ENCODE assay signal across 17 cellular contexts in the genomic region with DNA sequence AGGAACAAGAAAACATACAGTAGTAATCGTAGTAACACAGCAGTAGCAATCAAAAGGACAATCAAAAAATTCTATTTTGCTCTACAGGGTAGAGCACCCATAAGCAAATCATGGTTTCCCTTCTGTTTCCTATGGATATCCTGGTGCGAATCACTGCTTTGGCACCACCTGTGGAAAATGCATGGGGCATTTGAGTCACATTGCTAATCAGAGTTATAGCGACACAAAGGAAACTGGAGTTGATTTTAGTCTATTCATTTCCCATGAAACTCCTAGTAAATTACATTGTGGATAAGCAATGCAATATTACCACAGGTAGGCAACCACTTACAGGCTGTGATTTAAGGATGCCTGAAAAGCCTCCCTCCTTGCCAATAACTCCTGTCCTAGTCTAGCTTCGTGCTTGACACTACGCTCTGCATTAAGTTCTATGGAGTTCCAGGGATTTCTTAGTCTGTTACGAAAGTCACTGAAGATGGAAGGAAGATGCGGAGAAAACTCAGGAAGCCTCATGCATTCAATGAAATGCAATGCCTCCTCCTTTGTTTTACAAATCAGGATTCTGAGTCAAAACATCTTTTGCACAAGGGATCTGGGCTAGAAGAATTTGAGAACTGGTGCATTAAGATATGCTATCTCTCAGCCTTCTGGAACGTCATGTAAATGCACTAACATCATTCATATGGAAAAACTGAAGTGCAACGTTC.
DNase-seq lines count a peak whose midpoint lies in the region; ATAC-seq, FAIRE-seq and TF ChIP-seq lines count a peak whose summit lies in the region.
"Had no signal": no experiment of that assay in that cellular context is flagged by ENCODE, and none has a peak within 500 bp of the region (broad histone marks: within the 10 kb centered on the region; RNA-seq: fewer than 3 reads in every experiment).

No MANE protein-coding gene starts in this region.

- TF ChIP-seq CTCF in K562 (IDR thresholded peaks at IDR 0.05 in 2 of 3, conservative IDR thresholded peaks at IDR 0.05 in 1 of 3; ENCODE audit: insufficient read depth in 2 of 3, low read depth in 1 of 3, low read length in 3 of 3): no peak

- no peak for FAIRE-seq in K562 (lab: Jason Lieb, UNC)
- no peak for FAIRE-seq in H54 (lab: Jason Lieb, UNC)

- no peaks in the 10 kb centered on the region for H3K9me3 ChIP-seq in K562 (replicated peaks; ENCODE audit: control insufficient read depth, insufficient read depth, low read depth, low read length)
- H3K9me3 ChIP-seq in iPS-15b (ENCODE audit: control insufficient read depth, insufficient read depth, low read length): no peaks in the 10 kb centered on the region
- H3K9me3 ChIP-seq: Peyer's patch had no signal

- DNase-seq in left cardiac atrium (peak; percentile 43), Right ventricle myocardium superior (no peak), K562 (ENCODE audit: extremely low read depth in 1 of 4, low spot score in 3 of 4) (no peak), OCI-M2 (lab: John Stamatoyannopoulos, UW; ENCODE audit: unreplicated experiment) (no peak), sciatic nerve (ENCODE audit: low spot score) (no peak), H54 (ENCODE audit: insufficient read length, low spot score) (no peak)
- DNase-seq: HCEC 1CT, KBM-7, NCI-H1048, NCI-H187, NCI-H2171, NCI-H510A, NCI-H82, Peyer's patch, SHP77 had no signal

- no peak overlapping the region for H2AFZ ChIP-seq in K562 (ENCODE audit: low read depth, low read length)

- no peak for TF ChIP-seq EP300 in K562 (IDR thresholded peaks at IDR 0.05; ENCODE audit: low read length)

- CTCF ChIA-PET in K562 (lab: Yijun Ruan, JAX; ENCODE audit: low intra/inter-chr PET ratio): no interaction called here

- ATAC-seq in left cardiac atrium (no peak), Right ventricle myocardium superior (ENCODE audit: poor library complexity) (no peak), K562 (no peak), GM21515 (IDR thresholded peaks at IDR 0.05; ENCODE audit: unreplicated experiment) (no peak), sciatic nerve (no peak)

- H3K9me1 ChIP-seq in K562 (ENCODE audit: control insufficient read depth, insufficient read depth, low read length): no peaks in the 10 kb centered on the region

- WGBS in K562 (ENCODE audit: insufficient coverage, low coverage, missing lambda C conversion rate): 1% methylated on average over 9 of the region's 9 CpGs

- no peaks in the 10 kb centered on the region for H3K36me3 ChIP-seq in K562 (ENCODE audit: control insufficient read depth, insufficient read depth, low read length)
- no peaks in the 10 kb centered on the region for H3K36me3 ChIP-seq in iPS-15b (ENCODE audit: control insufficient read depth, insufficient read depth, low read length)
- H3K36me3 ChIP-seq: Peyer's patch had no signal

- POLR2A ChIA-PET in K562 (lab: Yijun Ruan, JAX): interaction anchor here (0.6 to 1.5 kb wide), 4 partner anchors 10 to 437 kb away, joined by 3 to 6 read pairs (median 3); no protein-coding TSS in a partner anchor

- intact Hi-C loops in left cardiac atrium (cut with DNase I): loop anchor here (5.0 kb wide), 2 partner anchors 239 to 344 kb away; partner anchors contain the start of gene CREB3L2 (in 1 of the 2)
- intact Hi-C loops in Right ventricle myocardium superior (cut with DNase I): loop anchor here (5.0 kb wide), 1 partner anchor 349 kb away; no protein-coding TSS in a partner anchor
- intact Hi-C loops in K562 (cut with micrococcal nuclease): no loop called here
- intact Hi-C loops in sciatic nerve (cut with DNase I): loop anchor here (5.0 to 10.0 kb wide), 2 partner anchors 236 to 354 kb away; no protein-coding TSS in a partner anchor

- H3K9ac ChIP-seq in K562 (ENCODE audit: insufficient read depth in 1 of 2, low read depth in 2 of 2, low read length in 2 of 2) (no peak overlapping the region), iPS-15b (ENCODE audit: low read depth, low read length) (no peak overlapping the region)

- H3K4me3 ChIP-seq in K562 (no peak overlapping the region), iPS-15b (ENCODE audit: low read depth, low read length) (peak overlapping the region; percentile 7)
- H3K4me3 ChIP-seq: Peyer's patch had no signal

- H3K27ac ChIP-seq in K562 (ENCODE audit: extremely low read depth, low read depth, low read length): no peak overlapping the region
- H3K27ac ChIP-seq: Peyer's patch had no signal

- no TSS peak for BruUV-seq in K562 (replicated peaks; lab: Mats Ljungman, UMichigan)

- H3K4me1 ChIP-seq in K562 (replicated peaks in 1 of 2; ENCODE audit: control insufficient read depth in 2 of 2, insufficient read depth in 2 of 2, low read length in 2 of 2): no peaks in the 10 kb centered on the region
- H3K4me1 ChIP-seq in iPS-15b (ENCODE audit: control insufficient read depth, insufficient read depth, low read length): peaks cover 26% of the 10 kb centered on the region
- H3K4me1 ChIP-seq: Peyer's patch had no signal

- TF ChIP-seq RAD21 in K562 (CRISPR knock-in tag; conservative IDR thresholded peaks at IDR 0.05 in 1 of 2, IDR thresholded peaks at IDR 0.05 in 1 of 2): no peak

- H3K4me2 ChIP-seq in K562 (ENCODE audit: insufficient read depth, low read length): no peak overlapping the region

- no peak for TF ChIP-seq POLR2A in K562 (conservative IDR thresholded peaks at IDR 0.05)
- no peak for TF ChIP-seq POLR2A in H54 (IDR thresholded peaks at IDR 0.05; ENCODE audit: low read depth, low read length)

- in situ Hi-C loops in K562 (cut with MboI): loop anchor here (5.0 kb wide), 2 partner anchors 239 to 349 kb away; no protein-coding TSS in a partner anchor

- H3K27me3 ChIP-seq in K562 (ENCODE audit: control insufficient read depth in 2 of 2, insufficient read depth in 2 of 2, low read length in 2 of 2) (peaks cover 21 to 31% of the 10 kb centered on the region in 2 experiments; a peak in 4 of 5 replicates), iPS-15b (ENCODE audit: control insufficient read depth, insufficient read depth, low read length) (no peaks in the 10 kb centered on the region)
- H3K27me3 ChIP-seq: Peyer's patch had no signal

- H4K20me1 ChIP-seq in K562 (replicated peaks; ENCODE audit: control insufficient read depth, insufficient read depth, low read length): no peaks in the 10 kb centered on the region

- H3K79me2 ChIP-seq in K562 (ENCODE audit: control insufficient read depth, insufficient read depth, low read length): no peaks in the 10 kb centered on the region

TF ChIP-seq in K562, 482 proteins besides CTCF, POLR2A, EP300 and RAD21:
- TF ChIP-seq ZNF766 (CRISPR knock-in tag; conservative IDR thresholded peaks at IDR 0.05) (no peak), DDX20 (tag; IDR thresholded peaks at IDR 0.05; ENCODE audit: low read depth) (no peak), ZBTB43 (CRISPR knock-in tag; IDR thresholded peaks at IDR 0.05) (no peak), CBFA2T3 (IDR thresholded peaks at IDR 0.05) (peak; percentile 17; the same call in 1 of the 2 replicates)
- TF ChIP-seq, protein P1, sequence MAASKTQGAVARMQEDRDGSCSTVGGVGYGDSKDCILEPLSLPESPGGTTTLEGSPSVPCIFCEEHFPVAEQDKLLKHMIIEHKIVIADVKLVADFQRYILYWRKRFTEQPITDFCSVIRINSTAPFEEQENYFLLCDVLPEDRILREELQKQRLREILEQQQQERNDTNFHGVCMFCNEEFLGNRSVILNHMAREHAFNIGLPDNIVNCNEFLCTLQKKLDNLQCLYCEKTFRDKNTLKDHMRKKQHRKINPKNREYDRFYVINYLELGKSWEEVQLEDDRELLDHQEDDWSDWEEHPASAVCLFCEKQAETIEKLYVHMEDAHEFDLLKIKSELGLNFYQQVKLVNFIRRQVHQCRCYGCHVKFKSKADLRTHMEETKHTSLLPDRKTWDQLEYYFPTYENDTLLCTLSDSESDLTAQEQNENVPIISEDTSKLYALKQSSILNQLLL (CRISPR knock-in tag; IDR thresholded peaks at IDR 0.05; ENCODE audit: borderline replicate concordance): no peak
TF ChIP-seq in K562: peak in this region for 1.
